Comparison of ENCODE assay signal across 8 cellular contexts in genomic region chr15:42919308-42919707, GRCh38. TPM values are rescaled to one million over a fixed set of nuclear protein-coding genes. Genes with fewer than 3 reads are reported as not detected.
DNase-seq lines count a peak whose midpoint lies in the region; ATAC-seq and TF ChIP-seq lines count a peak whose summit lies in the region.

No MANE protein-coding gene starts in this region.

- H3K9me3 Mint-ChIP-seq in stimulated activated naive B cell treated with anti-CD40 and anti-IgM and Interleukin-4, amounts not matched to agents 10 μg/mL and 1 μg/mL and 100 μg/mL, for 72 hours = no peaks in the 10 kb centered on the region

- peak; percentile 0 for DNase-seq in NCI-H748 (lab: John Stamatoyannopoulos, UW; ENCODE audit: unreplicated experiment)
- DNase-seq in NCI-H748 treated with DMSO at 0.1 percent for 48 hours (lab: John Stamatoyannopoulos, UW) = no peak
- DNase-seq in right cardiac atrium = no peak
- no peak for DNase-seq in stimulated activated naive B cell treated with anti-CD40 and anti-IgM and Interleukin-4, amounts not matched to agents 10 μg/mL and 1 μg/mL and 100 μg/mL, for 72 hours
- no peak for DNase-seq in GM19240 (ENCODE audit: insufficient read length, low spot score)
- no peak for DNase-seq in stimulated activated CD4-positive, alpha-beta T cell treated with anti-CD3 and anti-CD28 coated beads, Interleukin-15, amount 100 ng/mL, for 24 hours

- H3K27ac Mint-ChIP-seq in stimulated activated naive B cell treated with anti-CD40 and anti-IgM and Interleukin-4, amounts not matched to agents 10 μg/mL and 1 μg/mL and 100 μg/mL, for 72 hours = no peak overlapping the region

- H3K4me1 ChIP-seq in right cardiac atrium (ENCODE audit: control insufficient read depth, insufficient read depth, low read length) = no peaks in the 10 kb centered on the region

- H3K4me3 Mint-ChIP-seq in stimulated activated naive B cell treated with anti-CD40 and anti-IgM and Interleukin-4, amounts not matched to agents 10 μg/mL and 1 μg/mL and 100 μg/mL, for 72 hours = peak overlapping the region; percentile 87 to 93

- peaks cover 22 to 45% of the 10 kb centered on the region in 2 donors for H3K4me1 Mint-ChIP-seq in stimulated activated naive B cell treated with anti-CD40 and anti-IgM and Interleukin-4, amounts not matched to agents 10 μg/mL and 1 μg/mL and 100 μg/mL, for 72 hours

- peak overlapping the region; percentile 92 for H3K4me3 ChIP-seq in right cardiac atrium (ENCODE audit: low read length)

- 41% methylated on average over 2 of the region's 2 CpGs for WGBS in right cardiac atrium

- no peaks in the 10 kb centered on the region for H3K27me3 ChIP-seq in right cardiac atrium (ENCODE audit: control insufficient read depth, insufficient read depth)

- H3K36me3 Mint-ChIP-seq in stimulated activated naive B cell treated with anti-CD40 and anti-IgM and Interleukin-4, amounts not matched to agents 10 μg/mL and 1 μg/mL and 100 μg/mL, for 72 hours = no peaks in the 10 kb centered on the region

- no peak for TF ChIP-seq CTCF in VCaP (conservative IDR thresholded peaks at IDR 0.05)

- H3K9me3 ChIP-seq in right cardiac atrium (ENCODE audit: control insufficient read depth, low read length) = no peaks in the 10 kb centered on the region

- no peaks in the 10 kb centered on the region for H3K27me3 Mint-ChIP-seq in stimulated activated naive B cell treated with anti-CD40 and anti-IgM and Interleukin-4, amounts not matched to agents 10 μg/mL and 1 μg/mL and 100 μg/mL, for 72 hours

- intact Hi-C loops in right cardiac atrium (cut with DNase I) = no loop called here

- no peak for ATAC-seq in right cardiac atrium
- no peak for ATAC-seq in stimulated activated naive B cell treated with anti-CD40 and anti-IgM and Interleukin-4, amounts not matched to agents 10 μg/mL and 1 μg/mL and 100 μg/mL, for 72 hours (replicated peaks)
- ATAC-seq in GM21717 (IDR thresholded peaks at IDR 0.05; ENCODE audit: unreplicated experiment) = no peak

- H3K27ac ChIP-seq in VCaP (peak overlapping the region; percentile 71), right cardiac atrium (ENCODE audit: low read length) (no peak overlapping the region)

RNA-seq across cellular contexts. Expression of gene TTBK2, which starts 1.3 kb away (rescaled TPM):
- 10 to 100 TPM; 26.7 to 38.6 (median 31.7) TPM for total RNA-seq in right cardiac atrium
- polyA plus RNA-seq in right cardiac atrium = 7.9 TPM
